16 cellular contexts compared by ENCODE assay signal in the genomic region with DNA sequence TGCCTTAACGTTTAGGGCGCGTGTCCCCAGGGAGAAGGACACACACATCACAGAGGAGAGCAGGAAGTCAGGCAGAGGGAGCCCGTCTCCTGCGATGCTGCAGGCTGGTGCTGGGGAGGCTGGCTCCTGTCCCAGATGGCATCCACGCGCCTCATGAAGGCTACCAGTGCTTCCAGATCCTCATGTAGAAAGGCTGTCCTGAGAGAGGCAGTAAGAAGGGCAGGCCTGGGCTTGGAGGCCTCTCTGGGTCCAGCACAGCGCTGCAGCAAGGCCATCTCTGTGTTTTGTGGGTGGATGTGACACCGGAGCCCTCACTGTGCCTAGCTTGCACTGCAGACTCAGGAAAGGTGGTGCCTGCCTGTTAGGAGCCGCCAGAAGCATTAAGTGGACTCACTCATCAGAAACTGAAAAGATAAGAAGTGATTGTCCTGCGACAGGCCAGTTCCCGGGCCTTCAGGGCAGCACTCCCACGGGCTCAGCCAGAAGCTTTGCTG.
A peak's percentile ranks its signal among the peaks of the same experiment; 100 is the strongest.
DNase-seq lines count a peak whose midpoint lies in the region; ATAC-seq lines count a peak whose summit lies in the region.
"Had no signal": no experiment of that assay in that cellular context is flagged by ENCODE, and none has a peak within 500 bp of the region (broad histone marks: within the 10 kb centered on the region; RNA-seq: fewer than 3 reads in every experiment).

No MANE protein-coding gene starts in this region.

- no peaks in the 10 kb centered on the region for H3K27me3 ChIP-seq in BLaER1 treated with 17β-estradiol and CSF1 and Interleukin-3, amounts not matched to agents 10 nM and 100 nM
- H3K27me3 ChIP-seq: hepatocyte had no signal

- no peaks in the 10 kb centered on the region for H3K36me3 ChIP-seq in BLaER1 treated with 17β-estradiol and CSF1 and Interleukin-3, amounts not matched to agents 10 nM and 100 nM
- H3K36me3 ChIP-seq: brain microvascular endothelial cell had no signal

- ATAC-seq in HG02970 (IDR thresholded peaks at IDR 0.05; ENCODE audit: low FRiP score, unreplicated experiment): no peak
- ATAC-seq: left lobe of liver had no signal

- peak overlapping the region in 3 of 11 experiments; percentile 4 to 47 (median 18); a peak in 1 of 22 replicates for H3K9ac ChIP-seq in BLaER1 treated with 17β-estradiol and CSF1 and Interleukin-3, amounts not matched to agents 10 nM and 100 nM

- H4K20me1 ChIP-seq in BLaER1 treated with 17β-estradiol and CSF1 and Interleukin-3, amounts not matched to agents 10 nM and 100 nM: peaks cover 0 to 5% (median 0%) of the 10 kb centered on the region in 11 experiments; a peak in 1 of 22 replicates

- peak; percentile 41 for DNase-seq in NCI-H1694 treated with DMSO at 0.1 percent for 48 hours (lab: John Stamatoyannopoulos, UW)
- peak; percentile 87 for DNase-seq in globus pallidus (ENCODE audit: low spot score)
- DNase-seq in occipital lobe (lab: John Stamatoyannopoulos, UW): peak; percentile 60
- no peak for DNase-seq in HK-2 (ENCODE audit: unreplicated experiment)
- no peak for DNase-seq in SW480 (ENCODE audit: low spot score)
- DNase-seq: activated CD4-positive, alpha-beta T cell treated with anti-CD3 and anti-CD28 coated beads for 1 hour; activated naive CD4-positive, alpha-beta T cell treated with anti-CD3 and anti-CD28 coated beads, Interleukin-2, amount 10 ng/mL, durations not matched to agents 7 days and 5 days; brain microvascular endothelial cell; effector CD8-positive, alpha-beta T cell; naive B cell; NCI-H2081; SIG-M5 had no signal

- H3K27ac ChIP-seq in BLaER1 treated with 17β-estradiol and CSF1 and Interleukin-3, amounts not matched to agents 10 nM and 100 nM: no peak overlapping the region
- H3K27ac ChIP-seq: brain microvascular endothelial cell, hepatocyte had no signal

- H3K9me3 ChIP-seq in BLaER1 treated with 17β-estradiol and CSF1 and Interleukin-3, amounts not matched to agents 10 nM and 100 nM (replicated peaks in 1 of 11): peaks cover 5 to 16% (median 9%) of the 10 kb centered on the region in 11 experiments; a peak in 18 of 22 replicates

- no peak overlapping the region for H3K4me3 ChIP-seq in BLaER1 treated with 17β-estradiol and CSF1 and Interleukin-3, amounts not matched to agents 10 nM and 100 nM
- H3K4me3 ChIP-seq: hepatocyte had no signal

- peak overlapping the region in 9 of 11 experiments; percentile 14 to 64 (median 45); a peak in 16 of 22 replicates for H3K4me2 ChIP-seq in BLaER1 treated with 17β-estradiol and CSF1 and Interleukin-3, amounts not matched to agents 10 nM and 100 nM
- H3K4me2 ChIP-seq: hepatocyte had no signal

- H3K4me1 ChIP-seq in BLaER1 treated with 17β-estradiol and CSF1 and Interleukin-3, amounts not matched to agents 10 nM and 100 nM: peaks cover 0 to 12% (median 10%) of the 10 kb centered on the region in 10 experiments; a peak in 13 of 20 replicates

Comparison
In these comparisons a context has a peak if more than half of its experiments do, and no peak if none do; other contexts are left out.
1. DNase-seq: peak in NCI-H1694 treated with DMSO at 0.1 percent for 48 hours (single experiment), globus pallidus (single experiment) and occipital lobe (single experiment); none in HK-2 (single experiment) and SW480 (single experiment).